Comparison of ENCODE assay signal across 24 cellular contexts in genomic region chr5:28305891-28306290, GRCh38.
"Had no signal": no experiment of that assay in that cellular context is flagged by ENCODE, and none has a peak within 500 bp of the region (broad histone marks: within the 10 kb centered on the region; RNA-seq: fewer than 3 reads in every experiment).

No MANE protein-coding gene starts in this region.

- DNase-seq: activated CD4-positive, alpha-beta memory T cell treated with anti-CD3 and anti-CD28 coated beads for 36 hours; activated CD4-positive, alpha-beta T cell treated with anti-CD3 and anti-CD28 coated beads for 36 hours; activated CD4-positive, alpha-beta T cell treated with anti-CD3 and anti-CD28 coated beads, Interleukin-2, amount 10 ng/mL, durations not matched to agents 24 days and 14 days; activated CD4-positive, CD25-positive, alpha-beta regulatory T cell; activated CD4-positive, CD25-positive, alpha-beta regulatory T cell treated with anti-CD3 and anti-CD28 coated beads, Interleukin-2, amount 50 U/mL, for 72 hours; activated CD8-positive, alpha-beta memory T cell treated with anti-CD3 and anti-CD28 coated beads, Interleukin-2, amount 10 ng/mL, durations not matched to agents 7 days and 5 days; activated CD8-positive, alpha-beta memory T cell treated with anti-CD3 and anti-CD28 coated beads, Interleukin-2, amount 50 U/mL, for 4 hours; activated CD8-positive, alpha-beta T cell treated with anti-CD3 and anti-CD28 coated beads, Interleukin-2, amount 10 ng/mL, durations not matched to agents 7 days and 5 days; activated effector memory CD4-positive, alpha-beta T cell treated with anti-CD3 and anti-CD28 coated beads, Interleukin-2, amount 50 U/mL, for 16 hours; activated naive CD4-positive, alpha-beta T cell treated with anti-CD3 and anti-CD28 coated beads for 36 hours; activated naive CD8-positive, alpha-beta T cell treated with anti-CD3 and anti-CD28 coated beads for 36 hours; activated naive CD8-positive, alpha-beta T cell treated with anti-CD3 and anti-CD28 coated beads, Interleukin-2, amount 50 U/mL, for 24 hours; activated T-cell treated with anti-CD3 and anti-CD28 coated beads, Interleukin-2, amount 50 U/mL, for 1 hour; activated T-cell treated with anti-CD3 and anti-CD28 coated beads, Interleukin-2, amount 50 U/mL, for 48 hours; brain microvascular endothelial cell; cortex of kidney; dermis blood vessel endothelial cell; effector CD4-positive, alpha-beta T cell; effector memory CD8-positive, alpha-beta T cell; foreskin fibroblast; head of caudate nucleus; T-helper 1 cell; T-helper 17 cell had no signal

- H3K4me3 ChIP-seq: ascending aorta had no signal

- H3K36me3 ChIP-seq: ascending aorta, brain microvascular endothelial cell had no signal

- ATAC-seq: activated CD4-positive, alpha-beta T cell treated with anti-CD3 and anti-CD28 coated beads for 36 hours; activated CD8-positive, alpha-beta memory T cell treated with anti-CD3 and anti-CD28 coated beads, Interleukin-2, amount 10 ng/mL, durations not matched to agents 7 days and 5 days; activated CD8-positive, alpha-beta T cell treated with anti-CD3 and anti-CD28 coated beads, Interleukin-2, amount 10 ng/mL, durations not matched to agents 7 days and 5 days; activated naive CD8-positive, alpha-beta T cell treated with anti-CD3 and anti-CD28 coated beads, Interleukin-2, amount 50 U/mL, for 24 hours; effector memory CD8-positive, alpha-beta T cell; T-helper 17 cell had no signal

- H3K27me3 ChIP-seq: ascending aorta, brain microvascular endothelial cell had no signal

- H3K4me1 ChIP-seq: ascending aorta had no signal
